Comparison of ENCODE assay signal across 9 cellular contexts in the genomic region with DNA sequence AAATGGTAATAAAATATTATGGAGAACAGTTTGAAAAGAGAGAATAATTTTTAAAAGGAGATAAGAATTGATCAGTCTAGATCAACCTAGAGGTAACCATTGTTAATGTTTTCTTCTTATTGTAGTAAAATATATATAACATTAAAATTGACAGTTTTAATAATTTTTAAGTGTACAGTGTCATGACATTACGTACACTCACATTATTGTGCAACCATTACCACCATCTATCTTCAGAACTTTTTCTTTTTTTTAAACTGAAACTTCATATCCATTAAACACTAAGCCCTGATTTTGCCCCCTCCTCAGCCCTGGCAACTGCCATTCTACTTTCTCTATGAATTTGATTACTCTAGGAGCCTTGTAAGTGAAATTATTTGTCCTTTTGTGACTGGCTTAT.
"Had no signal": no experiment of that assay in that cellular context is flagged by ENCODE, and none has a peak within 500 bp of the region (broad histone marks: within the 10 kb centered on the region; RNA-seq: fewer than 3 reads in every experiment).

No MANE protein-coding gene starts in this region.

- H2AFZ ChIP-seq: GM23338 had no signal

- H3K27ac Mint-ChIP-seq: GM23338, HFFc6, IgD-negative memory B cell had no signal

- FAIRE-seq: H1 had no signal

- H3K4me1 Mint-ChIP-seq: IgD-negative memory B cell had no signal

- H3K4me1 ChIP-seq: HAP-1 had no signal

- H3K27ac ChIP-seq: HL-60 had no signal

- H3K4me3 ChIP-seq: GM23338, HAP-1 had no signal

- ATAC-seq: GM23338, HCT116 had no signal

- H3K4me3 Mint-ChIP-seq: GM23338, HFFc6, IgD-negative memory B cell had no signal

- H3K9me3 ChIP-seq: HAP-1 had no signal

- H3K36me3 ChIP-seq: HAP-1 had no signal

- DNase-seq: H7, HFFc6, KBM-7 had no signal

- H3K4me2 ChIP-seq: GM23338 had no signal
